In the genomic region with DNA sequence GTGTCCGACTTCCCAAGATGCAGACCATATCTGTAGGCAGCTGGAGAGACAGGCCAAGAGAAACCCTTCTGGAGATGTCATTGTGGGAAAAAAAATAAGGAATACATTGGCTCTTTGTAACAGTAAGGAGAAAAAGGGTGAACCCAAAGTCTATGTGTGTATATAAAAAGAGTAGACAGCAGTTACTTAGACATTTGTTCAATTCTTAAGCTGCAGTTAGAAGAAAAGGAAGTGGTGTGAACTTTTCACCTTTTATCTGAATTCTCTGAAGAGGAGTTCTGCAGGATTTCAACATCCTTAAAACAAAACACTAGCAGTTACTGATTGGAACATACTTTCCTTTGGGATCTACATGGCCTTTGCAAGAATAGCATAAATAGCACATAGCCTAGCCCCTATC, we compare ENCODE assay signal across 9 cellular contexts. TPM values are rescaled to one million over a fixed set of nuclear protein-coding genes. Genes with fewer than 3 reads are reported as not detected.
A peak's percentile ranks its signal among the peaks of the same experiment; 100 is the strongest.
DNase-seq lines count a peak whose midpoint lies in the region; ATAC-seq and TF ChIP-seq lines count a peak whose summit lies in the region.
"Had no signal": no experiment of that assay in that cellular context is flagged by ENCODE, and none has a peak within 500 bp of the region (broad histone marks: within the 10 kb centered on the region; RNA-seq: fewer than 3 reads in every experiment).

No MANE protein-coding gene starts in this region.

- H3K4me3 Mint-ChIP-seq in activated CD4-positive, alpha-beta T cell treated with anti-CD3 and anti-CD28 coated beads for 36 hours, result peak overlapping the region; percentile 74
- H3K4me3 Mint-ChIP-seq in T-helper 17 cell, result peak overlapping the region; percentile 88

- H3K36me3 ChIP-seq in cardiac muscle cell (no peaks in the 10 kb centered on the region), subcutaneous abdominal adipose tissue (ENCODE audit: control insufficient read depth in 5 of 5, insufficient read depth in 5 of 5, low read length in 5 of 5) (peaks cover 0 to 7% (median 0%) of the 10 kb centered on the region in 5 donors)

- H3K36me3 Mint-ChIP-seq in activated CD4-positive, alpha-beta T cell treated with anti-CD3 and anti-CD28 coated beads for 36 hours (ENCODE audit: low read depth), result peaks cover 9% of the 10 kb centered on the region
- H3K36me3 Mint-ChIP-seq in T-helper 17 cell (ENCODE audit: low read depth), result peaks cover 5% of the 10 kb centered on the region

- CTCF ChIA-PET in activated CD4-positive, alpha-beta T cell treated with anti-CD3 and anti-CD28 coated beads for 36 hours (lab: Charles Lee), result interaction anchor here (0.8 to 4.4 kb wide), 10 partner anchors 8 to 172 kb away, joined by 3 to 16 read pairs (median 4); a partner anchor contains a TSS

- peak overlapping the region in 2 of 5 donors; percentile 31 to 47 for H3K9ac ChIP-seq in subcutaneous abdominal adipose tissue (ENCODE audit: low read length in 5 of 5)

- H3K9me3 ChIP-seq in T-helper 17 cell (ENCODE audit: control insufficient read depth, low read length, poor library complexity, severe bottlenecking) (no peaks in the 10 kb centered on the region), cardiac muscle cell (ENCODE audit: low read depth) (no peaks in the 10 kb centered on the region), subcutaneous abdominal adipose tissue (ENCODE audit: control insufficient read depth in 5 of 5, low read length in 5 of 5) (no peaks in the 10 kb centered on the region)

- no peak overlapping the region for H3K4me3 ChIP-seq in cardiac muscle cell
- no peak overlapping the region for H3K4me3 ChIP-seq in subcutaneous abdominal adipose tissue (ENCODE audit: low read depth in 1 of 5, low read length in 5 of 5)

- H3K27ac ChIP-seq in cardiac muscle cell (peak overlapping the region; percentile 75), subcutaneous abdominal adipose tissue (ENCODE audit: low read depth, low read length) (peak overlapping the region; percentile 7)

- intact Hi-C loops in activated CD4-positive, alpha-beta T cell treated with anti-CD3 and anti-CD28 coated beads for 36 hours (cut with DNase I, micrococcal nuclease), result loop anchor here in 1 of 2 experiments (10.0 kb wide), 1 partner anchor 547 kb away; no protein-coding TSS in a partner anchor

- H3K9me3 Mint-ChIP-seq in activated CD4-positive, alpha-beta T cell treated with anti-CD3 and anti-CD28 coated beads for 36 hours (ENCODE audit: low read depth), result no peaks in the 10 kb centered on the region

- H3K4me1 Mint-ChIP-seq in activated CD4-positive, alpha-beta T cell treated with anti-CD3 and anti-CD28 coated beads for 36 hours, result peaks cover 84% of the 10 kb centered on the region
- H3K4me1 Mint-ChIP-seq in T-helper 17 cell, result peaks cover 76% of the 10 kb centered on the region

- peak overlapping the region; percentile 99 for H3K27ac Mint-ChIP-seq in activated CD4-positive, alpha-beta T cell treated with anti-CD3 and anti-CD28 coated beads for 36 hours
- peak overlapping the region; percentile 98 for H3K27ac Mint-ChIP-seq in T-helper 17 cell

- POLR2A ChIA-PET in activated CD4-positive, alpha-beta T cell treated with anti-CD3 and anti-CD28 coated beads for 36 hours (lab: Charles Lee), result interaction anchor here (0.5 to 1.4 kb wide), 4 partner anchors 15 to 93 kb away, joined by 3 to 4 read pairs (median 4); a partner anchor contains a TSS

- H3K27me3 ChIP-seq in cardiac muscle cell (no peaks in the 10 kb centered on the region), subcutaneous abdominal adipose tissue (ENCODE audit: control insufficient read depth in 5 of 5, insufficient read depth in 4 of 5, low read length in 5 of 5) (no peaks in the 10 kb centered on the region)

- no peak for TF ChIP-seq CTCF in cardiac muscle cell (IDR thresholded peaks at IDR 0.05; ENCODE audit: low read depth, low read length)

- no peak for DNase-seq in activated CD4-positive, alpha-beta T cell treated with anti-CD3 and anti-CD28 coated beads for 36 hours
- no peak for DNase-seq in activated CD4-positive, alpha-beta T cell treated with anti-CD3 and anti-CD28 coated beads for 1 hour
- DNase-seq in T-helper 17 cell (no peak), cardiac muscle cell (ENCODE audit: low read depth in 1 of 2, low spot score in 1 of 2) (peak in 1 of 2 donors; percentile 59)
- DNase-seq: stimulated activated CD4-positive, alpha-beta T cell treated with anti-CD3 and anti-CD28 coated beads, Interleukin-1b, Interleukin-23, amount 100 ng/mL, for 48 hours had no signal

- H3K4me1 ChIP-seq in cardiac muscle cell (ENCODE audit: low read depth), result peaks cover 58% of the 10 kb centered on the region
- peaks cover 14 to 59% (median 45%) of the 10 kb centered on the region in 5 donors for H3K4me1 ChIP-seq in subcutaneous abdominal adipose tissue (ENCODE audit: control insufficient read depth in 5 of 5, insufficient read depth in 5 of 5, low read length in 5 of 5)

- H3K27me3 Mint-ChIP-seq in activated CD4-positive, alpha-beta T cell treated with anti-CD3 and anti-CD28 coated beads for 36 hours, result no peaks in the 10 kb centered on the region
- H3K27me3 Mint-ChIP-seq in T-helper 17 cell, result no peaks in the 10 kb centered on the region

- no peak for ATAC-seq in activated CD4-positive, alpha-beta T cell treated with anti-CD3 and anti-CD28 coated beads for 36 hours
- ATAC-seq in T-helper 17 cell, result no peak
- no peak for ATAC-seq in HG03039 (IDR thresholded peaks at IDR 0.05; ENCODE audit: unreplicated experiment)
- ATAC-seq in GM18909 (IDR thresholded peaks at IDR 0.05; ENCODE audit: poor library complexity, unreplicated experiment), result no peak
- ATAC-seq in HG03025 (IDR thresholded peaks at IDR 0.05; ENCODE audit: low FRiP score, unreplicated experiment), result no peak

RNA-seq across cellular contexts. Expression of a gene that starts 21.7 kb away (rescaled TPM):
- 10 to 100 TPM; 14.1 to 15.4 TPM for total RNA-seq in activated CD4-positive, alpha-beta T cell treated with anti-CD3 and anti-CD28 coated beads for 36 hours
- total RNA-seq in T-helper 17 cell (10 to 100 TPM; 58.9 to 68.6 TPM), cardiac muscle cell (19.2 and 30.9 TPM in 2 replicates)
- 21.8 and 25.5 TPM in 2 replicates for polyA plus RNA-seq in cardiac muscle cell

RNA-seq across cellular contexts. Expression of a gene that starts 34.5 kb away (rescaled TPM):
- total RNA-seq in activated CD4-positive, alpha-beta T cell treated with anti-CD3 and anti-CD28 coated beads for 36 hours, result 10 to 100 TPM; 43.9 to 59.4 TPM
- total RNA-seq in T-helper 17 cell (10 to 100 TPM; 63.8 to 66.8 TPM), cardiac muscle cell (73.3 and 139 TPM in 2 replicates)
- polyA plus RNA-seq in cardiac muscle cell, result 77.0 and 143 TPM in 2 replicates

RNA-seq across cellular contexts. Expression of a gene that starts 46.2 kb away (rescaled TPM):
- total RNA-seq in activated CD4-positive, alpha-beta T cell treated with anti-CD3 and anti-CD28 coated beads for 36 hours, result 10 to 100 TPM; 63.5 to 93.0 TPM
- total RNA-seq in T-helper 17 cell, result 100 to 1,000 TPM; 191 to 201 TPM
- 31.3 and 33.1 TPM in 2 replicates for total RNA-seq in cardiac muscle cell
- polyA plus RNA-seq in cardiac muscle cell, result 30.0 and 57.4 TPM in 2 replicates
